Comparison of ENCODE assay signal across 19 cellular contexts in the genomic region with DNA sequence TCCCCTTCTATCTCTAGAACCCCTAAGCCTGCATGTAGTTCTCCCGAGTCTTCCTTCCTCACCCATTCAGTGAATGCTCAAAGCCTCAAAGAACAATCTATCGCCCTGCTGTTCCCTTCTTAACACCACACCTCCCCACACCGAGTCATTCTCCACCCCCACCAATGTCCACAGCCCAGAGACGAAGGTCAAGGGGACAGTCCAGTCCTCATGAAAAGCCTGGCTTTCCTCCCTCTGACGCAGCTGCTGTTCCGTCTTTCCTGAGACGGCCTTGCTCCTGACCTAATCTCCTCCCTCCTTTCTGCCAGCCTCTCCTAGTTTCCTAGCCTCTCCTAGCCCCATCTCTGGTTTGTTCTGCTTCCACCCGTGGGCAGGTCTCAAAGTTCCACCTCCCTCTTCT. TPM values are rescaled to one million over a fixed set of nuclear protein-coding genes. Genes with fewer than 3 reads are reported as not detected.
DNase-seq lines count a peak whose midpoint lies in the region; TF ChIP-seq lines count a peak whose summit lies in the region.
"Had no signal": no experiment of that assay in that cellular context is flagged by ENCODE, and none has a peak within 500 bp of the region (broad histone marks: within the 10 kb centered on the region; RNA-seq: fewer than 3 reads in every experiment).

No MANE protein-coding gene starts in this region.

- no peaks in the 10 kb centered on the region for H3K4me1 ChIP-seq in osteoblast (ENCODE audit: insufficient read depth, low read length)

- no peaks in the 10 kb centered on the region for H3K27me3 ChIP-seq in WERI-Rb-1 (ENCODE audit: insufficient read depth, low read depth, severe bottlenecking)
- H3K27me3 ChIP-seq in osteoblast (ENCODE audit: insufficient read depth, low read length) = no peaks in the 10 kb centered on the region

- no peak overlapping the region for H3K4me2 ChIP-seq in osteoblast (ENCODE audit: insufficient read depth, low read length)

- peak overlapping the region; percentile 22 for H3K27ac Mint-ChIP-seq in T-helper 1 cell treated with Interleukin-12 subunit alpha and Interleukin-12 subunit beta and Interleukin-4 antibody, amounts not matched to agents 30 μg/mL and 1 μg/mL, for 36 hours
- H3K27ac Mint-ChIP-seq in glutamatergic neuron (ENCODE audit: unreplicated experiment) = peak overlapping the region; percentile 9
- H3K27ac Mint-ChIP-seq: CD8-positive, alpha-beta T cell had no signal

- H3K4me3 ChIP-seq in WERI-Rb-1 (ENCODE audit: low read depth, low read length) (no peak overlapping the region), osteoblast (ENCODE audit: insufficient read depth, low read length) (no peak overlapping the region)

- in situ Hi-C loops in ACHN (cut with HindIII; ENCODE audit: low pct_ligation_motif_present, low pct_unique_long_range_greater_than_20kb, low sequenced_read_pairs) = no loop called here

- no peaks in the 10 kb centered on the region for H3K27me3 Mint-ChIP-seq in T-helper 1 cell treated with Interleukin-12 subunit alpha and Interleukin-12 subunit beta and Interleukin-4 antibody, amounts not matched to agents 30 μg/mL and 1 μg/mL, for 36 hours (ENCODE audit: low read depth)
- peaks cover 11% of the 10 kb centered on the region for H3K27me3 Mint-ChIP-seq in glutamatergic neuron (ENCODE audit: unreplicated experiment)

- H3K4me1 Mint-ChIP-seq in T-helper 1 cell treated with Interleukin-12 subunit alpha and Interleukin-12 subunit beta and Interleukin-4 antibody, amounts not matched to agents 30 μg/mL and 1 μg/mL, for 36 hours (ENCODE audit: low read depth) = peaks cover 27% of the 10 kb centered on the region
- H3K4me1 Mint-ChIP-seq in glutamatergic neuron (ENCODE audit: low read depth, unreplicated experiment) = no peaks in the 10 kb centered on the region

- no peaks in the 10 kb centered on the region for H4K20me1 ChIP-seq in osteoblast (ENCODE audit: insufficient read depth, low read length)

- no peaks in the 10 kb centered on the region for H3K9me3 Mint-ChIP-seq in T-helper 1 cell treated with Interleukin-12 subunit alpha and Interleukin-12 subunit beta and Interleukin-4 antibody, amounts not matched to agents 30 μg/mL and 1 μg/mL, for 36 hours
- peaks cover 3% of the 10 kb centered on the region for H3K9me3 Mint-ChIP-seq in glutamatergic neuron (ENCODE audit: unreplicated experiment)
- H3K9me3 Mint-ChIP-seq: CD8-positive, alpha-beta T cell had no signal

- no peak overlapping the region for H2AFZ ChIP-seq in osteoblast (ENCODE audit: low read length)

- H3K36me3 ChIP-seq in WERI-Rb-1 (no peaks in the 10 kb centered on the region), osteoblast (ENCODE audit: insufficient read depth, low read length) (no peaks in the 10 kb centered on the region)

- no peaks in the 10 kb centered on the region for H3K79me2 ChIP-seq in osteoblast (ENCODE audit: insufficient read depth, low read length)

- peaks cover 21% of the 10 kb centered on the region for H3K36me3 Mint-ChIP-seq in T-helper 1 cell treated with Interleukin-12 subunit alpha and Interleukin-12 subunit beta and Interleukin-4 antibody, amounts not matched to agents 30 μg/mL and 1 μg/mL, for 36 hours (ENCODE audit: low read depth)
- H3K36me3 Mint-ChIP-seq in glutamatergic neuron (ENCODE audit: unreplicated experiment) = peaks cover 5% of the 10 kb centered on the region

- TF ChIP-seq CTCF in WERI-Rb-1 (IDR thresholded peaks at IDR 0.05; ENCODE audit: low read depth, low read length) (no peak), glutamatergic neuron (IDR thresholded peaks at IDR 0.05; ENCODE audit: partially characterized antibody, unreplicated experiment) (no peak), osteoblast (IDR thresholded peaks at IDR 0.05; ENCODE audit: extremely low read depth, low read depth, low read length) (no peak)

- no peak overlapping the region for H3K4me3 Mint-ChIP-seq in T-helper 1 cell treated with Interleukin-12 subunit alpha and Interleukin-12 subunit beta and Interleukin-4 antibody, amounts not matched to agents 30 μg/mL and 1 μg/mL, for 36 hours
- H3K4me3 Mint-ChIP-seq in glutamatergic neuron (ENCODE audit: unreplicated experiment) = peak overlapping the region; percentile 13
- H3K4me3 Mint-ChIP-seq: CD8-positive, alpha-beta T cell had no signal

- H3K27ac ChIP-seq in WERI-Rb-1 = 0 out of 2 replicates have a peak overlapping the region, but pooled peaks have one; percentile 6
- no peak overlapping the region for H3K27ac ChIP-seq in osteoblast (ENCODE audit: low read depth, low read length)
- H3K27ac ChIP-seq: 22Rv1 had no signal

- no peak for DNase-seq in T-helper 1 cell
- DNase-seq in WERI-Rb-1 = no peak
- no peak for DNase-seq in glutamatergic neuron
- DNase-seq in osteoblast (ENCODE audit: insufficient read length, low spot score, missing footprints) = peak; percentile 19
- DNase-seq in ACHN = no peak
- no peak for DNase-seq in OCI-M1 (lab: John Stamatoyannopoulos, UW)
- DNase-seq in SHP77 treated with DMSO at 0.1 percent for 48 hours (lab: John Stamatoyannopoulos, UW) = no peak
- DNase-seq: CD8-positive, alpha-beta T cell; HCEC 1CT; KBM-7; MV-4-11; NCI-H1417; NCI-H2029; NCI-H2171; NCI-H446; NCI-H69; SIG-M5 had no signal

- H3K9me3 ChIP-seq in WERI-Rb-1 (ENCODE audit: severe bottlenecking) = no peaks in the 10 kb centered on the region
- H3K9me3 ChIP-seq in osteoblast (ENCODE audit: low read depth, low read length) = no peaks in the 10 kb centered on the region

RNA-seq across cellular contexts. Expression of a gene that starts 9.2 kb away (rescaled TPM):
- total RNA-seq in glutamatergic neuron (ENCODE audit: unreplicated experiment) (37.1 TPM), osteoblast (5.1 and 7.1 TPM in 2 replicates)

RNA-seq across cellular contexts. Expression of a gene that starts 19.4 kb away (rescaled TPM):
- total RNA-seq in glutamatergic neuron (ENCODE audit: unreplicated experiment) (33.9 TPM), osteoblast (231 and 259 TPM in 2 replicates)

RNA-seq across cellular contexts. Expression of a gene that starts 19.8 kb away (rescaled TPM):
- total RNA-seq in glutamatergic neuron (ENCODE audit: unreplicated experiment) (5.1 TPM), osteoblast (under 0.01 and 0.29 TPM in 2 replicates)

RNA-seq across cellular contexts. Expression of a gene that starts 34.7 kb away (rescaled TPM):
- total RNA-seq in glutamatergic neuron (ENCODE audit: unreplicated experiment) = 95.2 TPM
- not detected in 2 replicates for total RNA-seq in osteoblast
- total RNA-seq: CD8-positive, alpha-beta T cell had no signal

RNA-seq across cellular contexts. Expression of a gene that starts 35.4 kb away (rescaled TPM):
- total RNA-seq in glutamatergic neuron (ENCODE audit: unreplicated experiment) = 0.49 TPM
- under 0.01 and 0.36 TPM in 2 replicates for total RNA-seq in osteoblast
